In genomic region chr5:178404987-178405386, GRCh38 we compare ENCODE assay signal across 23 cellular contexts.
A peak's percentile ranks its signal among the peaks of the same experiment; 100 is the strongest.
DNase-seq lines count a peak whose midpoint lies in the region; ATAC-seq and TF ChIP-seq lines count a peak whose summit lies in the region.
"Had no signal": no experiment of that assay in that cellular context is flagged by ENCODE, and none has a peak within 500 bp of the region (broad histone marks: within the 10 kb centered on the region; RNA-seq: fewer than 3 reads in every experiment).

No MANE protein-coding gene starts in this region.

- no peaks in the 10 kb centered on the region for H4K20me1 ChIP-seq in hepatocyte (ENCODE audit: insufficient read depth, poor library complexity, severe bottlenecking)

- H3K36me3 ChIP-seq in RWPE2 (ENCODE audit: low read depth) (no peaks in the 10 kb centered on the region), hepatocyte (replicated peaks; ENCODE audit: insufficient read depth, low read depth) (no peaks in the 10 kb centered on the region)
- H3K36me3 ChIP-seq: esophagus squamous epithelium had no signal

- TF ChIP-seq CTCF in RWPE2 (IDR thresholded peaks at IDR 0.05; ENCODE audit: poor library complexity, severe bottlenecking) (no peak), hepatocyte (IDR thresholded peaks at IDR 0.05; ENCODE audit: poor library complexity) (no peak)

- 79% methylated on average over 8 of the region's 8 CpGs for WGBS in hepatocyte (ENCODE audit: low lambda C conversion rate, missing lambda C conversion rate)

- H3K27ac ChIP-seq in RWPE2 (ENCODE audit: poor library complexity, severe bottlenecking) (no peak overlapping the region), hepatocyte (no peak overlapping the region)
- H3K27ac ChIP-seq: 22Rv1, esophagus squamous epithelium had no signal

- H2AFZ ChIP-seq in hepatocyte: no peak overlapping the region

- H3K4me1 ChIP-seq in RWPE2 (ENCODE audit: insufficient read depth, poor library complexity, severe bottlenecking) (no peaks in the 10 kb centered on the region), hepatocyte (ENCODE audit: insufficient read depth) (no peaks in the 10 kb centered on the region)
- H3K4me1 ChIP-seq: esophagus squamous epithelium had no signal

- H3K4me3 ChIP-seq in RWPE2 (ENCODE audit: severe bottlenecking) (no peak overlapping the region), hepatocyte (no peak overlapping the region)
- H3K4me3 ChIP-seq: esophagus squamous epithelium had no signal

- no peaks in the 10 kb centered on the region for H3K9me2 ChIP-seq in hepatocyte (replicated peaks; ENCODE audit: insufficient read depth)

- peak; percentile 47 for DNase-seq in activated effector memory CD4-positive, alpha-beta T cell treated with anti-CD3 and anti-CD28 coated beads, Interleukin-2, amount 50 U/mL, for 16 hours
- no peak for DNase-seq in activated effector memory CD4-positive, alpha-beta T cell treated with Interleukin-2 at 50 U/mL for 16 hours
- DNase-seq in RWPE2 (ENCODE audit: low spot score) (peak; percentile 67), hepatocyte (ENCODE audit: low spot score) (peak; percentile 3), NCI-H510A (lab: John Stamatoyannopoulos, UW) (no peak), SW480 (ENCODE audit: low spot score) (no peak), NCI-H2107 (lab: John Stamatoyannopoulos, UW) (no peak), occipital lobe (lab: John Stamatoyannopoulos, UW) (no peak)
- DNase-seq: activated CD4-positive, alpha-beta memory T cell treated with anti-CD3 and anti-CD28 coated beads, Interleukin-2, amount 10 ng/mL, durations not matched to agents 7 days and 5 days; activated naive CD4-positive, alpha-beta T cell treated with Interleukin-2 at 50 U/mL for 16 hours; activated T-cell treated with anti-CD3 and anti-CD28 coated beads for 4 hours; effector memory CD4-positive, alpha-beta T cell; esophagus squamous epithelium; Karpas-422; NCI-H1105 treated with DMSO at 0.1 percent for 48 hours; NCI-H526 treated with DMSO at 0.1 percent for 48 hours; OCI-M1; stimulated activated CD4-positive, alpha-beta T cell treated with anti-CD3 and anti-CD28 coated beads, Interleukin-2, amount 100 ng/mL, for 24 hours; stimulated activated naive CD8-positive, alpha-beta T cell treated with anti-CD3 and anti-CD28 coated beads, Interleukin-15, Interleukin-2, amounts not matched to agents 100 U/mL and 50 U/mL, for 24 hours; trophoblast cell had no signal

- no peak overlapping the region for H3K4me2 ChIP-seq in hepatocyte

- H3K79me2 ChIP-seq in hepatocyte: no peaks in the 10 kb centered on the region

- H3K9me3 ChIP-seq in RWPE2 (ENCODE audit: severe bottlenecking) (no peaks in the 10 kb centered on the region), hepatocyte (ENCODE audit: low read depth) (peaks cover 4% of the 10 kb centered on the region)
- H3K9me3 ChIP-seq: esophagus squamous epithelium had no signal

- H3K27me3 ChIP-seq in RWPE2 (ENCODE audit: insufficient read depth, poor library complexity, severe bottlenecking) (peaks cover 4% of the 10 kb centered on the region), hepatocyte (no peaks in the 10 kb centered on the region)

- ATAC-seq in RWPE2 (ENCODE audit: low read depth): peak; percentile 77
- ATAC-seq: left colon; stimulated activated naive CD8-positive, alpha-beta T cell treated with anti-CD3 and anti-CD28 coated beads, Interleukin-15, Interleukin-2, amounts not matched to agents 100 U/mL and 50 U/mL, for 24 hours; WTC11 had no signal

Comparison
In these comparisons a context has a peak if more than half of its experiments do, and no peak if none do; other contexts are left out.
1. DNase-seq: peak in activated effector memory CD4-positive, alpha-beta T cell treated with anti-CD3 and anti-CD28 coated beads, Interleukin-2, amount 50 U/mL, for 16 hours (single experiment), RWPE2 (single experiment) and hepatocyte (single experiment); none in activated effector memory CD4-positive, alpha-beta T cell treated with Interleukin-2 at 50 U/mL for 16 hours (single experiment), NCI-H510A (single experiment), SW480 (single experiment), NCI-H2107 (single experiment) and occipital lobe (single experiment).